ENCODE assay signal across 20 cellular contexts in genomic region chr17:36773039-36773438, GRCh38.
"Had no signal": no experiment of that assay in that cellular context is flagged by ENCODE, and none has a peak within 500 bp of the region (broad histone marks: within the 10 kb centered on the region; RNA-seq: fewer than 3 reads in every experiment).

No MANE protein-coding gene starts in this region.

- ATAC-seq: activated T-cell treated with anti-CD3 and anti-CD28 coated beads, Interleukin-2, amount 50 U/mL, for 72 hours; foreskin keratinocyte; left lung; natural killer cell treated with Interleukin-12 subunit alpha and Interleukin-12 subunit beta and Interleukin-15 and Interleukin-18, amount 100 ng/mL, for 72 hours; sciatic nerve; stimulated activated effector memory CD8-positive, alpha-beta T cell treated with anti-CD3 and anti-CD28 coated beads, Interleukin-12 subunit alpha, Interleukin-12 subunit beta, amount 100 ng/mL, for 72 hours; upper lobe of right lung had no signal

- H3K36me3 Mint-ChIP-seq: mesothelial cell of epicardium; natural killer cell treated with Interleukin-12 subunit alpha and Interleukin-12 subunit beta and Interleukin-15 and Interleukin-18, amount 100 ng/mL, for 72 hours; stimulated activated effector memory CD8-positive, alpha-beta T cell treated with anti-CD3 and anti-CD28 coated beads, Interleukin-12 subunit alpha, Interleukin-12 subunit beta, amount 100 ng/mL, for 72 hours had no signal

- H3K4me3 ChIP-seq: breast epithelium, coronary artery, hepatocyte, left lung, stomach, testis, upper lobe of right lung had no signal

- H3K4me2 ChIP-seq: hepatocyte had no signal

- H3K79me2 ChIP-seq: hepatocyte, parathyroid adenoma had no signal

- H3K9ac ChIP-seq: parathyroid adenoma had no signal

- H3K4me3 Mint-ChIP-seq: activated CD4-positive, alpha-beta T cell treated with anti-CD3 and anti-CD28 coated beads, Interleukin-2, amount 10 ng/mL, durations not matched to agents 7 days and 5 days; activated T-cell treated with anti-CD3 and anti-CD28 coated beads, Interleukin-2, amount 50 U/mL, for 72 hours; mesothelial cell of epicardium; natural killer cell treated with Interleukin-12 subunit alpha and Interleukin-12 subunit beta and Interleukin-15 and Interleukin-18, amount 100 ng/mL, for 72 hours; stimulated activated effector memory CD8-positive, alpha-beta T cell treated with anti-CD3 and anti-CD28 coated beads, Interleukin-12 subunit alpha, Interleukin-12 subunit beta, amount 100 ng/mL, for 72 hours had no signal

- H3K4me1 ChIP-seq: breast epithelium, foreskin keratinocyte, left lung, stomach, testis, upper lobe of right lung had no signal

- H3K36me3 ChIP-seq: breast epithelium, left lung, stomach, upper lobe of right lung had no signal

- H3K4me1 Mint-ChIP-seq: activated CD4-positive, alpha-beta T cell treated with anti-CD3 and anti-CD28 coated beads, Interleukin-2, amount 10 ng/mL, durations not matched to agents 7 days and 5 days; mesothelial cell of epicardium; stimulated activated effector memory CD8-positive, alpha-beta T cell treated with anti-CD3 and anti-CD28 coated beads, Interleukin-12 subunit alpha, Interleukin-12 subunit beta, amount 100 ng/mL, for 72 hours had no signal

- H3K27ac ChIP-seq: breast epithelium, coronary artery, foreskin keratinocyte, hepatocyte, left lung, parathyroid adenoma, stomach, testis, upper lobe of right lung had no signal

- DNase-seq: activated CD4-positive, alpha-beta T cell treated with anti-CD3 and anti-CD28 coated beads, Interleukin-2, amount 10 ng/mL, durations not matched to agents 7 days and 5 days; activated CD8-positive, alpha-beta memory T cell treated with anti-CD3 and anti-CD28 coated beads for 24 hours; activated CD8-positive, alpha-beta memory T cell treated with anti-CD3 and anti-CD28 coated beads, Interleukin-2, amount 50 U/mL, for 48 hours; activated effector memory CD4-positive, alpha-beta T cell treated with anti-CD3 and anti-CD28 coated beads, Interleukin-2, amount 50 U/mL, for 16 hours; activated naive CD4-positive, alpha-beta T cell treated with anti-CD3 and anti-CD28 coated beads, Interleukin-2, amount 50 U/mL, for 16 hours; activated T-cell treated with anti-CD3 and anti-CD28 coated beads, Interleukin-2, amount 50 U/mL, for 72 hours; foreskin keratinocyte; left lung; stimulated activated CD4-positive, alpha-beta T cell treated with anti-CD3 and anti-CD28 coated beads, Interleukin-4, amount 100 ng/mL, for 24 hours; stomach; testis; upper lobe of right lung had no signal

- H3K27ac Mint-ChIP-seq: activated CD4-positive, alpha-beta T cell treated with anti-CD3 and anti-CD28 coated beads, Interleukin-2, amount 10 ng/mL, durations not matched to agents 7 days and 5 days; activated T-cell treated with anti-CD3 and anti-CD28 coated beads, Interleukin-2, amount 50 U/mL, for 72 hours; mesothelial cell of epicardium; natural killer cell treated with Interleukin-12 subunit alpha and Interleukin-12 subunit beta and Interleukin-15 and Interleukin-18, amount 100 ng/mL, for 72 hours; stimulated activated effector memory CD8-positive, alpha-beta T cell treated with anti-CD3 and anti-CD28 coated beads, Interleukin-12 subunit alpha, Interleukin-12 subunit beta, amount 100 ng/mL, for 72 hours had no signal

- H3K9me3 Mint-ChIP-seq: activated CD4-positive, alpha-beta T cell treated with anti-CD3 and anti-CD28 coated beads, Interleukin-2, amount 10 ng/mL, durations not matched to agents 7 days and 5 days; activated T-cell treated with anti-CD3 and anti-CD28 coated beads, Interleukin-2, amount 50 U/mL, for 72 hours; mesothelial cell of epicardium; natural killer cell treated with Interleukin-12 subunit alpha and Interleukin-12 subunit beta and Interleukin-15 and Interleukin-18, amount 100 ng/mL, for 72 hours; stimulated activated effector memory CD8-positive, alpha-beta T cell treated with anti-CD3 and anti-CD28 coated beads, Interleukin-12 subunit alpha, Interleukin-12 subunit beta, amount 100 ng/mL, for 72 hours had no signal

- H2AFZ ChIP-seq: hepatocyte, parathyroid adenoma had no signal

- H3K27me3 ChIP-seq: testis had no signal

- H3K9me3 ChIP-seq: breast epithelium, left lung, stomach, testis, upper lobe of right lung had no signal
